Comparison of ENCODE assay signal across 16 cellular contexts in the genomic region with DNA sequence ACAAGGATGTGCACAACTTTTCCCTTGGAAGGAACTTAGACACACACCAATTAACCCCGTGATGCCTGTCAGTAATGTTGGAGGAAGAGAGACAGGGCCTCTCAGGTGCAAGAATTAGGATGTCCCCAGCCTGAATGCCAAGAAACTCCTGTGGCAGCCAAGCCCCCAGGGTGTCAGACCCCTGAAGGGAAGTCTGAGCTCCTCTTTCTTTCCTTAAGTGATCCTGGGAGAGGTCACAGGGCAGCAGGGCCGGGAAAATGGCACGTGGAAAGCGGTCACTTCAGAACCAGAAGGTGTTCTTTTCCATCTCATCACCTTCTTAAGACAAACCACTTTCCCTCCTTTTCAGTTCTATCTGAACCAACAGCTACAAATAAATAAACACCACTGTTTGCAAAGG.
DNase-seq lines count a peak whose midpoint lies in the region; ATAC-seq and TF ChIP-seq lines count a peak whose summit lies in the region.
"Had no signal": no experiment of that assay in that cellular context is flagged by ENCODE, and none has a peak within 500 bp of the region (broad histone marks: within the 10 kb centered on the region; RNA-seq: fewer than 3 reads in every experiment).

No MANE protein-coding gene starts in this region.

- POLR2A ChIA-PET in PC-9 (lab: Charles Lee; ENCODE audit: unreplicated experiment), result interaction anchor here (0.7 kb wide), 1 partner anchor 40 kb away, joined by 3 read pairs; no protein-coding TSS in a partner anchor

- H3K27ac ChIP-seq in PC-9 (peak overlapping the region; percentile 88), foreskin keratinocyte (peak overlapping the region; percentile 57), sigmoid colon (no peak overlapping the region)
- H3K27ac ChIP-seq: esophagus muscularis mucosa, ovary had no signal

- H3K9me3 ChIP-seq in PC-9 (ENCODE audit: insufficient read depth, low read depth) (no peaks in the 10 kb centered on the region; the same call in 1 of the 2 replicates), sigmoid colon (no peaks in the 10 kb centered on the region)
- H3K9me3 ChIP-seq: BE2C, ovary, SJCRH30 had no signal

- H3F3A ChIP-seq in PC-9 (ENCODE audit: insufficient read depth, low read depth), result peaks cover 15% of the 10 kb centered on the region

- peak; percentile 14 for DNase-seq in activated CD4-positive, CD25-positive, alpha-beta regulatory T cell treated with anti-CD3 and anti-CD28 coated beads, Interleukin-2, amount 50 U/mL, for 72 hours
- no peak for DNase-seq in PC-9
- DNase-seq in foreskin keratinocyte, result no peak
- DNase-seq in sigmoid colon, result peak; percentile 46
- DNase-seq in stimulated activated naive CD8-positive, alpha-beta T cell treated with anti-CD3 and anti-CD28 coated beads, Interleukin-15, Interleukin-2, amounts not matched to agents 100 U/mL and 50 U/mL, for 24 hours, result no peak
- no peak for DNase-seq in EL
- no peak for DNase-seq in activated CD8-positive, alpha-beta memory T cell treated with anti-CD3 and anti-CD28 coated beads, Interleukin-2, amount 50 U/mL, for 4 hours
- DNase-seq: effector CD4-positive, alpha-beta T cell; naive B cell; NCI-H1417 treated with DMSO at 0.1 percent for 48 hours; NCI-H524; ovary had no signal

- 38 to 79% methylated on average over 4 of the region's 4 CpGs for WGBS in sigmoid colon, 2 donors

- no peaks in the 10 kb centered on the region for H4K20me1 ChIP-seq in PC-9 (ENCODE audit: insufficient read depth)

- CTCF ChIA-PET in PC-9 (lab: Charles Lee), result no interaction called here

- H3K79me2 ChIP-seq in PC-9 (ENCODE audit: low read depth), result no peaks in the 10 kb centered on the region

- no peak overlapping the region for H2AFZ ChIP-seq in PC-9

- peaks cover 47% of the 10 kb centered on the region for H3K4me1 ChIP-seq in PC-9 (replicated peaks; ENCODE audit: insufficient read depth)
- peaks cover 23% of the 10 kb centered on the region for H3K4me1 ChIP-seq in foreskin keratinocyte
- H3K4me1 ChIP-seq in sigmoid colon, result peaks cover 0 to 5% (median 0%) of the 10 kb centered on the region in 4 donors

- H3K4me3 ChIP-seq in PC-9 (no peak overlapping the region), sigmoid colon (no peak overlapping the region)
- H3K4me3 ChIP-seq: esophagus muscularis mucosa, ovary had no signal

- no peak for TF ChIP-seq EP300 in sigmoid colon (IDR thresholded peaks at IDR 0.05)

- H3K27me3 ChIP-seq in PC-9 (ENCODE audit: insufficient read depth, low read depth) (no peaks in the 10 kb centered on the region), foreskin keratinocyte (no peaks in the 10 kb centered on the region), sigmoid colon (no peaks in the 10 kb centered on the region)
- H3K27me3 ChIP-seq: BE2C, esophagus muscularis mucosa, ovary, SJCRH30 had no signal

- TF ChIP-seq CTCF in PC-9 (conservative IDR thresholded peaks at IDR 0.05) (no peak), foreskin keratinocyte (conservative IDR thresholded peaks at IDR 0.05) (no peak), sigmoid colon (IDR thresholded peaks at IDR 0.05) (no peak)

- TF ChIP-seq POLR2A in sigmoid colon (IDR thresholded peaks at IDR 0.05), result no peak

- H3K36me3 ChIP-seq in PC-9 (ENCODE audit: low read depth), result 0 out of 2 replicates have a peak, but pooled peaks cover 4% of the 10 kb centered on the region
- H3K36me3 ChIP-seq in sigmoid colon, result no peaks in the 10 kb centered on the region
- H3K36me3 ChIP-seq: BE2C, esophagus muscularis mucosa, ovary, SJCRH30 had no signal

- TSS peak; percentile 88 for BruUV-seq in PC-9 (replicated peaks; lab: Mats Ljungman, UMichigan)

- H3K9me2 ChIP-seq in PC-9 (ENCODE audit: insufficient read depth), result no peaks in the 10 kb centered on the region

- no peak for ATAC-seq in activated CD4-positive, CD25-positive, alpha-beta regulatory T cell treated with anti-CD3 and anti-CD28 coated beads, Interleukin-2, amount 50 U/mL, for 24 hours
- no peak for ATAC-seq in foreskin keratinocyte
- ATAC-seq in stimulated activated naive CD8-positive, alpha-beta T cell treated with anti-CD3 and anti-CD28 coated beads, Interleukin-15, Interleukin-2, amounts not matched to agents 100 U/mL and 50 U/mL, for 24 hours, result no peak

- intact Hi-C loops in PC-9 (cut with micrococcal nuclease; ENCODE audit: unreplicated experiment), result no loop called here
- intact Hi-C loops in sigmoid colon (cut with DNase I), result no loop called here

- peak overlapping the region; percentile 67; the same call in 1 of the 2 replicates for H3K4me2 ChIP-seq in PC-9

Comparison
In these comparisons a context has a peak if more than half of its experiments do, and no peak if none do; other contexts are left out.
1. DNase-seq: peak in activated CD4-positive, CD25-positive, alpha-beta regulatory T cell treated with anti-CD3 and anti-CD28 coated beads, Interleukin-2, amount 50 U/mL, for 72 hours (single experiment) and sigmoid colon (single experiment); none in PC-9 (0 of 2), foreskin keratinocyte (0 of 2), stimulated activated naive CD8-positive, alpha-beta T cell treated with anti-CD3 and anti-CD28 coated beads, Interleukin-15, Interleukin-2, amounts not matched to agents 100 U/mL and 50 U/mL, for 24 hours (single experiment), EL (single experiment) and activated CD8-positive, alpha-beta memory T cell treated with anti-CD3 and anti-CD28 coated beads, Interleukin-2, amount 50 U/mL, for 4 hours (single experiment).
2. H3K27ac ChIP-seq: peak in PC-9 (single experiment) and foreskin keratinocyte (single experiment); none in sigmoid colon (0 of 4).